10 cellular contexts compared by ENCODE assay signal in the genomic region with DNA sequence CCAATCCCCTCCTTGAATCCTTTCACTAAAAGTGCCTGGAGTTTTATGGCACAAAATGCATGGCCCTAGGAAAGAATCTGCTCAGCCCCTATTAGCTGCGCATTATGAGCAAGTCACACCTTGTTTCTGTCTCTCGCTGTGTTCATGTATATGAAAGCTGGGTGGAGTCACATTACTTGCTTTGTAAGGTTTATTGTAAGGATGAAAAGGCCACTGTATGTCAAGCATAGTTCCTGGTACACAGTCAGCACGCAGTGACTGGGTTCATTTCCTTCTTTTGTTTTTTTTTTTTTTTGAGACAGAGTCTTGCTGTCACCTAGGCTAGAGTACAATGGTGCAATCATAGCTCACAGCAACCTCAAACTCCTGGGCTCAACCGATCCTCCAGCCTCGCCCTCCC. TPM values are rescaled to one million over a fixed set of nuclear protein-coding genes. Genes with fewer than 3 reads are reported as not detected.
DNase-seq lines count a peak whose midpoint lies in the region; ATAC-seq and TF ChIP-seq lines count a peak whose summit lies in the region.
"Had no signal": no experiment of that assay in that cellular context is flagged by ENCODE, and none has a peak within 500 bp of the region (broad histone marks: within the 10 kb centered on the region; RNA-seq: fewer than 3 reads in every experiment).

No MANE protein-coding gene starts in this region.

- intact Hi-C loops in heart left ventricle (cut with DNase I), result no loop called here
- intact Hi-C loops in left ventricle myocardium superior (cut with micrococcal nuclease), result no loop called here

- TF ChIP-seq POLR2A in heart left ventricle (IDR thresholded peaks at IDR 0.05), result no peak

- no peak for DNase-seq in heart left ventricle
- DNase-seq in left ventricle myocardium superior, result no peak
- peak; percentile 58 for DNase-seq in NCI-H345 (lab: John Stamatoyannopoulos, UW)
- no peak for DNase-seq in effector memory CD8-positive, alpha-beta T cell
- DNase-seq in NCI-H1417 treated with DMSO at 0.1 percent for 48 hours (lab: John Stamatoyannopoulos, UW), result no peak
- DNase-seq in HK-2 (ENCODE audit: unreplicated experiment), result no peak
- DNase-seq in GM19240 (ENCODE audit: insufficient read length, low spot score), result no peak
- DNase-seq in OCI-M1 (lab: John Stamatoyannopoulos, UW), result no peak
- DNase-seq: activated CD4-positive, alpha-beta T cell treated with anti-CD3 and anti-CD28 coated beads, Interleukin-2, amount 50 U/mL, for 4 hours; NCI-H510A had no signal

- peaks cover 0 to 10% (median 0%) of the 10 kb centered on the region in 12 donors for H3K4me1 ChIP-seq in heart left ventricle

- H3K9me3 ChIP-seq in heart left ventricle, result no peaks in the 10 kb centered on the region

- H3K4me3 ChIP-seq in heart left ventricle, result no peak overlapping the region

- no peak overlapping the region for H3K27ac ChIP-seq in heart left ventricle

- TF ChIP-seq CTCF in heart left ventricle (IDR thresholded peaks at IDR 0.05), result no peak

- no peaks in the 10 kb centered on the region for H3K36me3 ChIP-seq in heart left ventricle

- no peaks in the 10 kb centered on the region for H3K27me3 ChIP-seq in heart left ventricle

- peak in 3 of 4 donors; percentile 29 to 47 (median 46) for ATAC-seq in heart left ventricle
- ATAC-seq in left ventricle myocardium superior, result no peak
- ATAC-seq in effector memory CD8-positive, alpha-beta T cell (replicated peaks), result peak; percentile 39

- no peaks in the 10 kb centered on the region for H3K4me1 Mint-ChIP-seq in effector memory CD8-positive, alpha-beta T cell (ENCODE audit: low read depth in 2 of 2)

- peaks cover 5% of the 10 kb centered on the region for H3K36me3 Mint-ChIP-seq in effector memory CD8-positive, alpha-beta T cell (ENCODE audit: insufficient read depth)

- H3K4me3 Mint-ChIP-seq in effector memory CD8-positive, alpha-beta T cell, result no peak overlapping the region

- H3K27me3 Mint-ChIP-seq in effector memory CD8-positive, alpha-beta T cell, result no peaks in the 10 kb centered on the region

- WGBS in heart left ventricle, 4 donors, result 71 to 81% (median 73%) methylated on average over 5 of the region's 5 CpGs

- H3K27ac Mint-ChIP-seq in effector memory CD8-positive, alpha-beta T cell, result no peak overlapping the region

- H3K9me3 Mint-ChIP-seq in effector memory CD8-positive, alpha-beta T cell, result no peaks in the 10 kb centered on the region

RNA-seq across cellular contexts. Expression of a gene that starts 6.7 kb away (rescaled TPM):
- 10 to 100 TPM; 11.4 to 44.9 (median 25.3) TPM for total RNA-seq in heart left ventricle
- polyA plus RNA-seq in heart left ventricle, result 10 to 100 TPM in 1 of 2 donors, 1 to 10 TPM in 1; 9.4 to 15.1 TPM
- 23.1 TPM for total RNA-seq in left ventricle myocardium superior
